In the genomic region with DNA sequence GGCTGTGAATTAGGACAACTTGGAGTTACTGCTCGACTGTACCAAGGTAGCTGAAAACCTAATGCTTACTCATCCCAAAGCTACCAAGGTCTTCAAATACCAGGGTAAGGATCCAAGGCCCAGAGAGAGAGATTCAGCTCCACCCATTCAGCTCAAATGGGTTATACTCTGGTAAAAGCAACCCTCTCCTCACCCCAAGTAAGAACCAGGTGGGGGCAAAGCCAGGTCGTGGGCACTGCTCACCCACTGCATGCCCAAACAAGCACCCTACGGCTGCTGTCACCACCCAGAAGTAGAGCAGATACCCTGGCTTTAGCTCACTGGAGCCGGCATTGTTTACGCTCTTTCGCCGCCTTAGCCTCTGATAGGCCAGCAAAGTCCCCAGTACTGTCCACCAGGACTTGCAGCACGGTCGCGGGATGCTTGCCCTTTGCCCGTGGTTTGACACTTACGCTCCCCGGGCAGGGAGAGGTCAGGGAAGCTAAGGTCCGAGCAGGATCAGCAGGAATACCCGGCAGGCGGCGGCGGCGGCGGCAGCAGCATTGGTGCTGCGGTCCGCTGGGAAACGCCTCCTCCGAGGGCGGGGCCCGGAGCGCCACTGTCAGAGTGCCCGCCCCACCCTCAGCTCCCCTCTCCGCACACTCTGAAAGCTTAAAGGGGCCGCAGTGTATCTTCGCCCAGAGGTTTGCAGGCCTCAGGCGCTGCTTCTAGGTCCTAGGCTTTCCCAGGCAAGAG, we compare ENCODE assay signal across 1 cellular context.
TF ChIP-seq lines count a peak whose summit lies in the region.

No MANE protein-coding gene starts in this region.

TF ChIP-seq in HepG2, 621 proteins besides CTCF, POLR2A, EP300 and RAD21 (continued from another document and continues in another):
- TF ChIP-seq, protein P1, sequence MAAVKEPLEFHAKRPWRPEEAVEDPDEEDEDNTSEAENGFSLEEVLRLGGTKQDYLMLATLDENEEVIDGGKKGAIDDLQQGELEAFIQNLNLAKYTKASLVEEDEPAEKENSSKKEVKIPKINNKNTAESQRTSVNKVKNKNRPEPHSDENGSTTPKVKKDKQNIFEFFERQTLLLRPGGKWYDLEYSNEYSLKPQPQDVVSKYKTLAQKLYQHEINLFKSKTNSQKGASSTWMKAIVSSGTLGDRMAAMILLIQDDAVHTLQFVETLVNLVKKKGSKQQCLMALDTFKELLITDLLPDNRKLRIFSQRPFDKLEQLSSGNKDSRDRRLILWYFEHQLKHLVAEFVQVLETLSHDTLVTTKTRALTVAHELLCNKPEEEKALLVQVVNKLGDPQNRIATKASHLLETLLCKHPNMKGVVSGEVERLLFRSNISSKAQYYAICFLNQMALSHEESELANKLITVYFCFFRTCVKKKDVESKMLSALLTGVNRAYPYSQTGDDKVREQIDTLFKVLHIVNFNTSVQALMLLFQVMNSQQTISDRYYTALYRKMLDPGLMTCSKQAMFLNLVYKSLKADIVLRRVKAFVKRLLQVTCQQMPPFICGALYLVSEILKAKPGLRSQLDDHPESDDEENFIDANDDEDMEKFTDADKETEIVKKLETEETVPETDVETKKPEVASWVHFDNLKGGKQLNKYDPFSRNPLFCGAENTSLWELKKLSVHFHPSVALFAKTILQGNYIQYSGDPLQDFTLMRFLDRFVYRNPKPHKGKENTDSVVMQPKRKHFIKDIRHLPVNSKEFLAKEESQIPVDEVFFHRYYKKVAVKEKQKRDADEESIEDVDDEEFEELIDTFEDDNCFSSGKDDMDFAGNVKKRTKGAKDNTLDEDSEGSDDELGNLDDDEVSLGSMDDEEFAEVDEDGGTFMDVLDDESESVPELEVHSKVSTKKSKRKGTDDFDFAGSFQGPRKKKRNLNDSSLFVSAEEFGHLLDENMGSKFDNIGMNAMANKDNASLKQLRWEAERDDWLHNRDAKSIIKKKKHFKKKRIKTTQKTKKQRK (IDR thresholded peaks at IDR 0.05; ENCODE audit: low read length) = no peak
- TF ChIP-seq ZFP36L1 (CRISPR knock-in tag; IDR thresholded peaks at IDR 0.05) = no peak
- TF ChIP-seq, protein P2, sequence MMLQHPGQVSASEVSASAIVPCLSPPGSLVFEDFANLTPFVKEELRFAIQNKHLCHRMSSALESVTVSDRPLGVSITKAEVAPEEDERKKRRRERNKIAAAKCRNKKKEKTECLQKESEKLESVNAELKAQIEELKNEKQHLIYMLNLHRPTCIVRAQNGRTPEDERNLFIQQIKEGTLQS (CRISPR knock-in tag; IDR thresholded peaks at IDR 0.05) = no peak
- TF ChIP-seq KLF11 (CRISPR knock-in tag; IDR thresholded peaks at IDR 0.05) = peak; percentile 76; the same call in 1 of the 2 replicates
- no peak for TF ChIP-seq REXO4 (CRISPR knock-in tag; IDR thresholded peaks at IDR 0.05; ENCODE audit: borderline replicate concordance)
- peak; percentile 94 for TF ChIP-seq KMT2A (CRISPR knock-in tag; IDR thresholded peaks at IDR 0.05)
- TF ChIP-seq REPIN1 (CRISPR knock-in tag; IDR thresholded peaks at IDR 0.05; ENCODE audit: borderline replicate concordance, low read depth) = peak; percentile 79; the same call in 1 of the 2 replicates
- no peak for TF ChIP-seq ZFP36L2 (CRISPR knock-in tag; IDR thresholded peaks at IDR 0.05)
- TF ChIP-seq ZNF563 (CRISPR knock-in tag; IDR thresholded peaks at IDR 0.05) = no peak
- no peak for TF ChIP-seq ZNF383 (CRISPR knock-in tag; IDR thresholded peaks at IDR 0.05; ENCODE audit: borderline replicate concordance)
- TF ChIP-seq ZNF768 (CRISPR knock-in tag; IDR thresholded peaks at IDR 0.05) = peak; percentile 58; the same call in 1 of the 2 replicates
- TF ChIP-seq, protein P3, sequence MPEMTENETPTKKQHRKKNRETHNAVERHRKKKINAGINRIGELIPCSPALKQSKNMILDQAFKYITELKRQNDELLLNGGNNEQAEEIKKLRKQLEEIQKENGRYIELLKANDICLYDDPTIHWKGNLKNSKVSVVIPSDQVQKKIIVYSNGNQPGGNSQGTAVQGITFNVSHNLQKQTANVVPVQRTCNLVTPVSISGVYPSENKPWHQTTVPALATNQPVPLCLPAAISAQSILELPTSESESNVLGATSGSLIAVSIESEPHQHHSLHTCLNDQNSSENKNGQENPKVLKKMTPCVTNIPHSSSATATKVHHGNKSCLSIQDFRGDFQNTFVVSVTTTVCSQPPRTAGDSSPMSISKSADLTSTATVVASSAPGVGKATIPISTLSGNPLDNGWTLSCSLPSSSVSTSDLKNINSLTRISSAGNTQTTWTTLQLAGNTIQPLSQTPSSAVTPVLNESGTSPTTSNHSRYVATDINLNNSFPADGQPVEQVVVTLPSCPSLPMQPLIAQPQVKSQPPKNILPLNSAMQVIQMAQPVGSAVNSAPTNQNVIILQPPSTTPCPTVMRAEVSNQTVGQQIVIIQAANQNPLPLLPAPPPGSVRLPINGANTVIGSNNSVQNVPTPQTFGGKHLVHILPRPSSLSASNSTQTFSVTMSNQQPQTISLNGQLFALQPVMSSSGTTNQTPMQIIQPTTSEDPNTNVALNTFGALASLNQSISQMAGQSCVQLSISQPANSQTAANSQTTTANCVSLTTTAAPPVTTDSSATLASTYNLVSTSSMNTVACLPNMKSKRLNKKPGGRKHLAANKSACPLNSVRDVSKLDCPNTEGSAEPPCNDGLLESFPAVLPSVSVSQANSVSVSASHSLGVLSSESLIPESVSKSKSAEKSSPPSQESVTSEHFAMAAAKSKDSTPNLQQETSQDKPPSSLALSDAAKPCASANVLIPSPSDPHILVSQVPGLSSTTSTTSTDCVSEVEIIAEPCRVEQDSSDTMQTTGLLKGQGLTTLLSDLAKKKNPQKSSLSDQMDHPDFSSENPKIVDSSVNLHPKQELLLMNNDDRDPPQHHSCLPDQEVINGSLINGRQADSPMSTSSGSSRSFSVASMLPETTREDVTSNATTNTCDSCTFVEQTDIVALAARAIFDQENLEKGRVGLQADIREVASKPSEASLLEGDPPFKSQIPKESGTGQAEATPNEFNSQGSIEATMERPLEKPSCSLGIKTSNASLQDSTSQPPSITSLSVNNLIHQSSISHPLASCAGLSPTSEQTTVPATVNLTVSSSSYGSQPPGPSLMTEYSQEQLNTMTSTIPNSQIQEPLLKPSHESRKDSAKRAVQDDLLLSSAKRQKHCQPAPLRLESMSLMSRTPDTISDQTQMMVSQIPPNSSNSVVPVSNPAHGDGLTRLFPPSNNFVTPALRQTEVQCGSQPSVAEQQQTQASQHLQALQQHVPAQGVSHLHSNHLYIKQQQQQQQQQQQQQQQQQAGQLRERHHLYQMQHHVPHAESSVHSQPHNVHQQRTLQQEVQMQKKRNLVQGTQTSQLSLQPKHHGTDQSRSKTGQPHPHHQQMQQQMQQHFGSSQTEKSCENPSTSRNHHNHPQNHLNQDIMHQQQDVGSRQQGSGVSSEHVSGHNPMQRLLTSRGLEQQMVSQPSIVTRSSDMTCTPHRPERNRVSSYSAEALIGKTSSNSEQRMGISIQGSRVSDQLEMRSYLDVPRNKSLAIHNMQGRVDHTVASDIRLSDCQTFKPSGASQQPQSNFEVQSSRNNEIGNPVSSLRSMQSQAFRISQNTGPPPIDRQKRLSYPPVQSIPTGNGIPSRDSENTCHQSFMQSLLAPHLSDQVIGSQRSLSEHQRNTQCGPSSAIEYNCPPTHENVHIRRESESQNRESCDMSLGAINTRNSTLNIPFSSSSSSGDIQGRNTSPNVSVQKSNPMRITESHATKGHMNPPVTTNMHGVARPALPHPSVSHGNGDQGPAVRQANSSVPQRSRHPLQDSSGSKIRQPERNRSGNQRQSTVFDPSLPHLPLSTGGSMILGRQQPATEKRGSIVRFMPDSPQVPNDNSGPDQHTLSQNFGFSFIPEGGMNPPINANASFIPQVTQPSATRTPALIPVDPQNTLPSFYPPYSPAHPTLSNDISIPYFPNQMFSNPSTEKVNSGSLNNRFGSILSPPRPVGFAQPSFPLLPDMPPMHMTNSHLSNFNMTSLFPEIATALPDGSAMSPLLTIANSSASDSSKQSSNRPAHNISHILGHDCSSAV (CRISPR knock-in tag; IDR thresholded peaks at IDR 0.05; ENCODE audit: borderline replicate concordance) = no peak
- TF ChIP-seq U2AF2 (IDR thresholded peaks at IDR 0.05; ENCODE audit: low read depth, low read length) = no peak
- no peak for TF ChIP-seq ATRX (CRISPR knock-in tag; IDR thresholded peaks at IDR 0.05; ENCODE audit: borderline replicate concordance)
- no peak for TF ChIP-seq HNRNPK (IDR thresholded peaks at IDR 0.05; ENCODE audit: low read depth, low read length, poor library complexity, severe bottlenecking)
- TF ChIP-seq, protein P4, sequence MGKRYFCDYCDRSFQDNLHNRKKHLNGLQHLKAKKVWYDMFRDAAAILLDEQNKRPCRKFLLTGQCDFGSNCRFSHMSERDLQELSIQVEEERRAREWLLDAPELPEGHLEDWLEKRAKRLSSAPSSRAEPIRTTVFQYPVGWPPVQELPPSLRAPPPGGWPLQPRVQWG (CRISPR knock-in tag; IDR thresholded peaks at IDR 0.05; ENCODE audit: borderline replicate concordance, low read depth) = no peak
- peak; percentile 61; the same call in 1 of the 2 replicates for TF ChIP-seq PPARG (CRISPR knock-in tag; conservative IDR thresholded peaks at IDR 0.05)
- TF ChIP-seq TAF15 (IDR thresholded peaks at IDR 0.05; ENCODE audit: low read depth, low read length, poor library complexity, severe bottlenecking) = peak; percentile 95
- TF ChIP-seq ZNF230 (CRISPR knock-in tag; IDR thresholded peaks at IDR 0.05) = no peak
- TF ChIP-seq ZFYVE20 (CRISPR knock-in tag; IDR thresholded peaks at IDR 0.05; ENCODE audit: borderline replicate concordance, low read depth) = no peak
- TF ChIP-seq, protein P5, sequence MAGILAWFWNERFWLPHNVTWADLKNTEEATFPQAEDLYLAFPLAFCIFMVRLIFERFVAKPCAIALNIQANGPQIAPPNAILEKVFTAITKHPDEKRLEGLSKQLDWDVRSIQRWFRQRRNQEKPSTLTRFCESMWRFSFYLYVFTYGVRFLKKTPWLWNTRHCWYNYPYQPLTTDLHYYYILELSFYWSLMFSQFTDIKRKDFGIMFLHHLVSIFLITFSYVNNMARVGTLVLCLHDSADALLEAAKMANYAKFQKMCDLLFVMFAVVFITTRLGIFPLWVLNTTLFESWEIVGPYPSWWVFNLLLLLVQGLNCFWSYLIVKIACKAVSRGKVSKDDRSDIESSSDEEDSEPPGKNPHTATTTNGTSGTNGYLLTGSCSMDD (CRISPR knock-in tag; IDR thresholded peaks at IDR 0.05) = no peak
- TF ChIP-seq ZNF564 (CRISPR knock-in tag; IDR thresholded peaks at IDR 0.05) = no peak
- TF ChIP-seq ZNF629 (CRISPR knock-in tag; conservative IDR thresholded peaks at IDR 0.05) = no peak
- no peak for TF ChIP-seq ZFAT (CRISPR knock-in tag; conservative IDR thresholded peaks at IDR 0.05)
- TF ChIP-seq KDM6A (CRISPR knock-in tag; IDR thresholded peaks at IDR 0.05; ENCODE audit: low read depth) = peak; percentile 49; the same call in 1 of the 2 replicates
- TF ChIP-seq KAT7 (CRISPR knock-in tag; IDR thresholded peaks at IDR 0.05; ENCODE audit: borderline replicate concordance) = peak; percentile 88; the same call in 1 of the 2 replicates
- TF ChIP-seq ZNF644 (CRISPR knock-in tag; IDR thresholded peaks at IDR 0.05; ENCODE audit: low read depth) = no peak
- no peak for TF ChIP-seq NFRKB (IDR thresholded peaks at IDR 0.05)
- TF ChIP-seq CBX5 (CRISPR knock-in tag; IDR thresholded peaks at IDR 0.05; ENCODE audit: borderline replicate concordance) = peak; percentile 75; the same call in 1 of the 2 replicates
- peak; percentile 95 for TF ChIP-seq HNF4A (CRISPR knock-in tag; IDR thresholded peaks at IDR 0.05)
- no peak for TF ChIP-seq DNMT3B (CRISPR knock-in tag; conservative IDR thresholded peaks at IDR 0.05)
- TF ChIP-seq CREM (IDR thresholded peaks at IDR 0.05) = no peak
- no peak for TF ChIP-seq CREM (CRISPR knock-in tag; IDR thresholded peaks at IDR 0.05)
- no peak; the same call in 1 of the 2 replicates for TF ChIP-seq NCOR1 (IDR thresholded peaks at IDR 0.05; ENCODE audit: borderline replicate concordance, low read length)
- TF ChIP-seq FOXC1 (CRISPR knock-in tag; IDR thresholded peaks at IDR 0.05; ENCODE audit: borderline replicate concordance) = peak; percentile 63; the same call in 1 of the 2 replicates
- TF ChIP-seq ZNF207 (IDR thresholded peaks at IDR 0.05; ENCODE audit: borderline replicate concordance) = no peak
- TF ChIP-seq, protein P6, sequence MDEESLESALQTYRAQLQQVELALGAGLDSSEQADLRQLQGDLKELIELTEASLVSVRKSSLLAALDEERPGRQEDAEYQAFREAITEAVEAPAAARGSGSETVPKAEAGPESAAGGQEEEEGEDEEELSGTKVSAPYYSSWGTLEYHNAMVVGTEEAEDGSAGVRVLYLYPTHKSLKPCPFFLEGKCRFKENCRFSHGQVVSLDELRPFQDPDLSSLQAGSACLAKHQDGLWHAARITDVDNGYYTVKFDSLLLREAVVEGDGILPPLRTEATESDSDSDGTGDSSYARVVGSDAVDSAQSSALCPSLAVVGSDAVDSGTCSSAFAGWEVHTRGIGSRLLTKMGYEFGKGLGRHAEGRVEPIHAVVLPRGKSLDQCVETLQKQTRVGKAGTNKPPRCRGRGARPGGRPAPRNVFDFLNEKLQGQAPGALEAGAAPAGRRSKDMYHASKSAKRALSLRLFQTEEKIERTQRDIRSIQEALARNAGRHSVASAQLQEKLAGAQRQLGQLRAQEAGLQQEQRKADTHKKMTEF (CRISPR knock-in tag; IDR thresholded peaks at IDR 0.05) = peak; percentile 81
- TF ChIP-seq ZSCAN12 (CRISPR knock-in tag; IDR thresholded peaks at IDR 0.05) = no peak
- no peak for TF ChIP-seq ZNF850 (CRISPR knock-in tag; conservative IDR thresholded peaks at IDR 0.05)
- TF ChIP-seq, protein P7, sequence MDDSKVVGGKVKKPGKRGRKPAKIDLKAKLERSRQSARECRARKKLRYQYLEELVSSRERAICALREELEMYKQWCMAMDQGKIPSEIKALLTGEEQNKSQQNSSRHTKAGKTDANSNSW (CRISPR knock-in tag; IDR thresholded peaks at IDR 0.05; ENCODE audit: borderline replicate concordance) = no peak
- TF ChIP-seq MEIS2 (CRISPR knock-in tag; IDR thresholded peaks at IDR 0.05) = peak; percentile 87; the same call in 1 of the 2 replicates
- TF ChIP-seq, protein P8, sequence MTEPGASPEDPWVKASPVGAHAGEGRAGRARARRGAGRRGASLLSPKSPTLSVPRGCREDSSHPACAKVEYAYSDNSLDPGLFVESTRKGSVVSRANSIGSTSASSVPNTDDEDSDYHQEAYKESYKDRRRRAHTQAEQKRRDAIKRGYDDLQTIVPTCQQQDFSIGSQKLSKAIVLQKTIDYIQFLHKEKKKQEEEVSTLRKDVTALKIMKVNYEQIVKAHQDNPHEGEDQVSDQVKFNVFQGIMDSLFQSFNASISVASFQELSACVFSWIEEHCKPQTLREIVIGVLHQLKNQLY (CRISPR knock-in tag; IDR thresholded peaks at IDR 0.05) = no peak
- no peak for TF ChIP-seq ZNF616 (CRISPR knock-in tag; IDR thresholded peaks at IDR 0.05; ENCODE audit: low read depth)
- TF ChIP-seq, protein P9, sequence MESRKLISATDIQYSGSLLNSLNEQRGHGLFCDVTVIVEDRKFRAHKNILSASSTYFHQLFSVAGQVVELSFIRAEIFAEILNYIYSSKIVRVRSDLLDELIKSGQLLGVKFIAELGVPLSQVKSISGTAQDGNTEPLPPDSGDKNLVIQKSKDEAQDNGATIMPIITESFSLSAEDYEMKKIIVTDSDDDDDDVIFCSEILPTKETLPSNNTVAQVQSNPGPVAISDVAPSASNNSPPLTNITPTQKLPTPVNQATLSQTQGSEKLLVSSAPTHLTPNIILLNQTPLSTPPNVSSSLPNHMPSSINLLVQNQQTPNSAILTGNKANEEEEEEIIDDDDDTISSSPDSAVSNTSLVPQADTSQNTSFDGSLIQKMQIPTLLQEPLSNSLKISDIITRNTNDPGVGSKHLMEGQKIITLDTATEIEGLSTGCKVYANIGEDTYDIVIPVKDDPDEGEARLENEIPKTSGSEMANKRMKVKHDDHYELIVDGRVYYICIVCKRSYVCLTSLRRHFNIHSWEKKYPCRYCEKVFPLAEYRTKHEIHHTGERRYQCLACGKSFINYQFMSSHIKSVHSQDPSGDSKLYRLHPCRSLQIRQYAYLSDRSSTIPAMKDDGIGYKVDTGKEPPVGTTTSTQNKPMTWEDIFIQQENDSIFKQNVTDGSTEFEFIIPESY (CRISPR knock-in tag; IDR thresholded peaks at IDR 0.05) = no peak
- TF ChIP-seq ZMYM4 (CRISPR knock-in tag; IDR thresholded peaks at IDR 0.05) = peak; percentile 89
- TF ChIP-seq CHD2 (IDR thresholded peaks at IDR 0.05; ENCODE audit: low read depth, low read length) = peak; percentile 53; the same call in 1 of the 2 replicates
